31 cellular contexts compared by ENCODE assay signal in genomic region chr2:23776021-23776420, GRCh38.
"Had no signal": no experiment of that assay in that cellular context is flagged by ENCODE, and none has a peak within 500 bp of the region (broad histone marks: within the 10 kb centered on the region; RNA-seq: fewer than 3 reads in every experiment).

No MANE protein-coding gene starts in this region.

- ATAC-seq: activated CD8-positive, alpha-beta memory T cell treated with anti-CD3 and anti-CD28 coated beads, Interleukin-2, amount 10 ng/mL, durations not matched to agents 7 days and 5 days; activated naive CD8-positive, alpha-beta T cell treated with anti-CD3 and anti-CD28 coated beads, Interleukin-2, amount 50 U/mL, for 24 hours; Panc1; Right ventricle myocardium inferior had no signal

- H3K4me3 ChIP-seq: cardiac muscle cell, MG63 had no signal

- H3K27me3 ChIP-seq: cardiac muscle cell, MG63 had no signal

- H3K9ac ChIP-seq: KMS-11 had no signal

- H3K4me2 ChIP-seq: KMS-11 had no signal

- DNase-seq: activated CD4-positive, alpha-beta memory T cell treated with anti-CD3 and anti-CD28 coated beads, Interleukin-2, amount 10 ng/mL, durations not matched to agents 7 days and 5 days; activated CD4-positive, alpha-beta T cell treated with anti-CD3 and anti-CD28 coated beads for 1 hour; activated CD4-positive, alpha-beta T cell treated with anti-CD3 and anti-CD28 coated beads for 48 hours; activated CD4-positive, CD25-positive, alpha-beta regulatory T cell; activated CD8-positive, alpha-beta memory T cell treated with anti-CD3 and anti-CD28 coated beads for 24 hours; activated CD8-positive, alpha-beta memory T cell treated with anti-CD3 and anti-CD28 coated beads, Interleukin-2, amount 10 ng/mL, durations not matched to agents 7 days and 5 days; activated CD8-positive, alpha-beta memory T cell treated with anti-CD3 and anti-CD28 coated beads, Interleukin-2, amount 50 U/mL, for 48 hours; activated effector memory CD4-positive, alpha-beta T cell treated with Interleukin-2 at 50 U/mL for 16 hours; activated naive CD4-positive, alpha-beta T cell treated with anti-CD3 and anti-CD28 coated beads, Interleukin-2, amount 10 ng/mL, durations not matched to agents 7 days and 5 days; activated naive CD8-positive, alpha-beta T cell treated with anti-CD3 and anti-CD28 coated beads, Interleukin-2, amount 50 U/mL, for 24 hours; activated T-cell treated with anti-CD3 and anti-CD28 coated beads, Interleukin-2, amount 50 U/mL, for 48 hours; anterior cingulate cortex; MG63; NCI-H1048; NCI-H1105 treated with DMSO at 0.1 percent for 48 hours; NCI-H1436; NCI-H1694; NCI-H1930; NCI-H2081 treated with DMSO at 0.1 percent for 48 hours; NCI-H226; NCI-H524 treated with DMSO at 0.1 percent for 48 hours; RPMI8226; SW 1271; T-helper 1 cell; T-helper 2 cell; T-helper 9 cell; WERI-Rb-1 had no signal

- H3K27ac ChIP-seq: cardiac muscle cell, KMS-11, WERI-Rb-1 had no signal

- H3K9me3 ChIP-seq: MG63 had no signal
